25 cellular contexts compared by ENCODE assay signal in genomic region chr1:30415171-30415940, GRCh38.
DNase-seq lines count a peak whose midpoint lies in the region; ATAC-seq and TF ChIP-seq lines count a peak whose summit lies in the region.
"Had no signal": no experiment of that assay in that cellular context is flagged by ENCODE, and none has a peak within 500 bp of the region (broad histone marks: within the 10 kb centered on the region; RNA-seq: fewer than 3 reads in every experiment).

No MANE protein-coding gene starts in this region.

- H3K27ac ChIP-seq in esophagus muscularis mucosa (replicated peaks in 1 of 4) (no peak overlapping the region), sigmoid colon (no peak overlapping the region)
- H3K27ac ChIP-seq: Peyer's patch, psoas muscle, SJSA1, testis had no signal

- H3K9me3 ChIP-seq in esophagus muscularis mucosa, result no peaks in the 10 kb centered on the region
- no peaks in the 10 kb centered on the region for H3K9me3 ChIP-seq in sigmoid colon
- H3K9me3 ChIP-seq: HAP-1, Peyer's patch, psoas muscle, SJSA1, testis had no signal

- DNase-seq in GM03348 (ENCODE audit: low spot score) (peak; percentile 6), H7 (peak; percentile 48), esophagus muscularis mucosa (ENCODE audit: extremely low spot score) (peak; percentile 84), sigmoid colon (peak; percentile 30), DMS53 treated with DMSO at 0.1 percent for 48 hours (lab: John Stamatoyannopoulos, UW; ENCODE audit: unreplicated experiment) (no peak)
- DNase-seq: activated CD4-positive, alpha-beta T cell treated with anti-CD3 and anti-CD28 coated beads, Interleukin-2, amount 10 ng/mL, durations not matched to agents 7 days and 5 days; activated naive CD4-positive, alpha-beta T cell treated with anti-CD3 and anti-CD28 coated beads, Interleukin-2, amount 10 ng/mL, durations not matched to agents 7 days and 5 days; activated T-cell treated with anti-CD3 and anti-CD28 coated beads for 4 hours; amygdala; DMS53; glutamatergic neuron; KG1; midbrain; NCI-H1436 treated with DMSO at 0.1 percent for 48 hours; NCI-H524 treated with DMSO at 0.1 percent for 48 hours; psoas muscle; stimulated activated CD4-positive, alpha-beta T cell treated with anti-CD3 and anti-CD28 coated beads, Interleukin-2, amount 100 ng/mL, for 24 hours; stimulated activated naive B cell treated with anti-CD40 and anti-IgM and Interleukin-4, amounts not matched to agents 10 μg/mL and 1 μg/mL and 100 μg/mL, for 72 hours; testis had no signal

- no peak for ATAC-seq in HG02973 (IDR thresholded peaks at IDR 0.05; ENCODE audit: unreplicated experiment)
- no peak for ATAC-seq in GM18505 (IDR thresholded peaks at IDR 0.05; ENCODE audit: unreplicated experiment)
- ATAC-seq: psoas muscle; stimulated activated naive B cell treated with anti-CD40 and anti-IgM and Interleukin-4, amounts not matched to agents 10 μg/mL and 1 μg/mL and 100 μg/mL, for 72 hours had no signal

- H3K4me3 ChIP-seq in H7 (ENCODE audit: insufficient read depth, low read depth, low read length) (no peak overlapping the region), esophagus muscularis mucosa (no peak overlapping the region), sigmoid colon (no peak overlapping the region)
- H3K4me3 ChIP-seq: HAP-1, Peyer's patch, psoas muscle, SJSA1, skin epidermis, testis had no signal

- intact Hi-C loops in esophagus muscularis mucosa (cut with DNase I), result no loop called here
- intact Hi-C loops in sigmoid colon (cut with DNase I), result no loop called here

- TF ChIP-seq POLR2A in esophagus muscularis mucosa (IDR thresholded peaks at IDR 0.05; ENCODE audit: low read depth), result no peak
- TF ChIP-seq POLR2A in sigmoid colon (IDR thresholded peaks at IDR 0.05), result no peak
- no peak for TF ChIP-seq POLR2A in GM18505 (IDR thresholded peaks at IDR 0.05; ENCODE audit: borderline replicate concordance, extremely low read depth, insufficient read depth, insufficient read length)

- no peak for TF ChIP-seq EP300 in esophagus muscularis mucosa (IDR thresholded peaks at IDR 0.05)
- no peak for TF ChIP-seq EP300 in sigmoid colon (IDR thresholded peaks at IDR 0.05)

- H3K4me1 ChIP-seq in esophagus muscularis mucosa (no peaks in the 10 kb centered on the region), sigmoid colon (no peaks in the 10 kb centered on the region)
- H3K4me1 ChIP-seq: HAP-1, Peyer's patch, psoas muscle, SJSA1, testis had no signal

- 83% methylated on average over 3 of the region's 7 CpGs for WGBS in esophagus muscularis mucosa
- WGBS in sigmoid colon, 2 donors, result 78 to 87% methylated on average over 7 of the region's 7 CpGs

- H3K36me3 ChIP-seq in H7 (replicated peaks; ENCODE audit: control insufficient read depth, insufficient read depth, low read length), result no peaks in the 10 kb centered on the region
- H3K36me3 ChIP-seq in esophagus muscularis mucosa, result no peaks in the 10 kb centered on the region
- H3K36me3 ChIP-seq in sigmoid colon, result no peaks in the 10 kb centered on the region
- H3K36me3 ChIP-seq: HAP-1, Peyer's patch, SJSA1 had no signal

- no peak for TF ChIP-seq CTCF in esophagus muscularis mucosa (IDR thresholded peaks at IDR 0.05)
- no peak for TF ChIP-seq CTCF in sigmoid colon (IDR thresholded peaks at IDR 0.05)

- H3K27me3 ChIP-seq in H7 (ENCODE audit: control insufficient read depth, insufficient read depth, low read length), result no peaks in the 10 kb centered on the region
- H3K27me3 ChIP-seq in esophagus muscularis mucosa, result peaks cover 0 to 59% (median 0%) of the 10 kb centered on the region in 4 donors
- peaks cover 0 to 24% (median 0%) of the 10 kb centered on the region in 3 donors for H3K27me3 ChIP-seq in sigmoid colon
- H3K27me3 ChIP-seq: Peyer's patch, SJSA1, testis had no signal
